Comparison of ENCODE assay signal across 8 cellular contexts in genomic region chr14:31207746-31208545, GRCh38. TPM values are rescaled to one million over a fixed set of nuclear protein-coding genes. Genes with fewer than 3 reads are reported as not detected.
DNase-seq lines count a peak whose midpoint lies in the region; ATAC-seq and TF ChIP-seq lines count a peak whose summit lies in the region.

Gene HECTD1 (minus strand): TSS chr14:31207793. CDS start chr14:31205936, 1,857 bp downstream.

- H3K9me2 ChIP-seq in neural cell (ENCODE audit: insufficient read depth, low read length): no peaks in the 10 kb centered on the region

- no peaks in the 10 kb centered on the region for H3K9me3 Mint-ChIP-seq in activated T-helper 2 cell treated with anti-CD3 and anti-CD28 coated beads, Interferon-gamma antibody, Interleukin-2, Interleukin-4, amounts not matched to agents 10 μg/mL and 5 μg/mL and 100 μg/mL, durations not matched to agents 14 hours and 24 hours and 36 hours

- TF ChIP-seq CTCF in RWPE2 (IDR thresholded peaks at IDR 0.05; ENCODE audit: poor library complexity, severe bottlenecking) (peak; percentile 99), fibroblast of the aortic adventitia (IDR thresholded peaks at IDR 0.05; ENCODE audit: insufficient read depth, low read length) (peak; percentile 50), neural cell (IDR thresholded peaks at IDR 0.05; ENCODE audit: poor library complexity, severe bottlenecking) (peak; percentile 93), stomach (IDR thresholded peaks at IDR 0.05) (peak in 5 of 7 experiments; percentile 1 to 93 (median 80))

- peak within 1 kb of the TSS; percentile 89 for H3K4me2 ChIP-seq in neural cell (ENCODE audit: low read length)

- H3K4me3 ChIP-seq in RWPE2 (ENCODE audit: severe bottlenecking) (peak within 1 kb of the TSS; percentile 90), fibroblast of the aortic adventitia (ENCODE audit: low read depth, low read length) (peak within 1 kb of the TSS; percentile 78), neural cell (ENCODE audit: low read length) (peak within 1 kb of the TSS; percentile 96), stomach (peak within 1 kb of the TSS; percentile 64 to 84 (median 72))

- peak; percentile 91 for DNase-seq in ELR (ENCODE audit: low read depth)
- DNase-seq in GOT3 (lab: John Stamatoyannopoulos, UW): peak; percentile 44
- peak; percentile 84 for DNase-seq in LHCN-M2 (ENCODE audit: low read depth)
- DNase-seq in RWPE2 (ENCODE audit: low spot score): peak; percentile 84
- peak; percentile 85 for DNase-seq in activated T-helper 2 cell treated with anti-CD3 and anti-CD28 coated beads, Interferon-gamma antibody, Interleukin-2, Interleukin-4, amounts not matched to agents 10 μg/mL and 5 μg/mL and 100 μg/mL, durations not matched to agents 14 hours and 24 hours and 36 hours (ENCODE audit: low spot score)
- peak; percentile 82 for DNase-seq in fibroblast of the aortic adventitia (ENCODE audit: low read depth)
- DNase-seq in stomach: peak; percentile 89

- TF ChIP-seq EP300 in neural cell (conservative IDR thresholded peaks at IDR 0.05; ENCODE audit: poor library complexity, severe bottlenecking) (peak; percentile 52), stomach (IDR thresholded peaks at IDR 0.05) (no peak)

- TF ChIP-seq RAD21 in neural cell (conservative IDR thresholded peaks at IDR 0.05): peak; percentile 62

- H3K4me1 Mint-ChIP-seq in activated T-helper 2 cell treated with anti-CD3 and anti-CD28 coated beads, Interferon-gamma antibody, Interleukin-2, Interleukin-4, amounts not matched to agents 10 μg/mL and 5 μg/mL and 100 μg/mL, durations not matched to agents 14 hours and 24 hours and 36 hours (ENCODE audit: low read depth): peaks cover 29% of the 10 kb centered on the region

- peaks cover 2% of the 10 kb centered on the region for H3K27me3 Mint-ChIP-seq in activated T-helper 2 cell treated with anti-CD3 and anti-CD28 coated beads, Interferon-gamma antibody, Interleukin-2, Interleukin-4, amounts not matched to agents 10 μg/mL and 5 μg/mL and 100 μg/mL, durations not matched to agents 14 hours and 24 hours and 36 hours (ENCODE audit: low read depth)

- peak within 1 kb of the TSS; percentile 100 for H3K27ac Mint-ChIP-seq in activated T-helper 2 cell treated with anti-CD3 and anti-CD28 coated beads, Interferon-gamma antibody, Interleukin-2, Interleukin-4, amounts not matched to agents 10 μg/mL and 5 μg/mL and 100 μg/mL, durations not matched to agents 14 hours and 24 hours and 36 hours

- H3K9ac ChIP-seq in neural cell (ENCODE audit: low read length): peak within 1 kb of the TSS; percentile 97

- H3K9me3 ChIP-seq in RWPE2 (ENCODE audit: severe bottlenecking) (no peaks in the 10 kb centered on the region), neural cell (ENCODE audit: low read length) (no peaks in the 10 kb centered on the region), stomach (no peaks in the 10 kb centered on the region)

- peak within 1 kb of the TSS; percentile 82 for H2AFZ ChIP-seq in neural cell (ENCODE audit: low read depth, low read length)

- H3K79me2 ChIP-seq in neural cell (replicated peaks; ENCODE audit: insufficient read depth, low read length): peaks cover 30% of the 10 kb centered on the region

- intact Hi-C loops in activated T-helper 2 cell treated with anti-CD3 and anti-CD28 coated beads, Interferon-gamma antibody, Interleukin-2, Interleukin-4, amounts not matched to agents 10 μg/mL and 5 μg/mL and 100 μg/mL, durations not matched to agents 14 hours and 24 hours and 36 hours (cut with micrococcal nuclease): loop anchor here (1.0 to 10.0 kb wide), 12 partner anchors 75 to 994 kb away; partner anchors contain the start of genes ARHGAP5, DTD2, G2E3 and HEATR5A
- intact Hi-C loops in stomach (cut with DNase I; ENCODE audit: low total_unique reads): no loop called here

- TF ChIP-seq POLR2A in stomach (IDR thresholded peaks at IDR 0.05): no peak

- 0 to 1% (median 1%) methylated on average over 38 to 79 of the region's 79 CpGs for WGBS in stomach, 5 donors

- ATAC-seq in RWPE2 (ENCODE audit: low read depth): peak; percentile 72

- H3K27ac ChIP-seq in RWPE2 (ENCODE audit: poor library complexity, severe bottlenecking) (peak within 1 kb of the TSS; percentile 82), neural cell (ENCODE audit: low read length) (peak within 1 kb of the TSS; percentile 94), stomach (peak within 1 kb of the TSS; percentile 97 to 100 (median 99))

- peaks cover 26% of the 10 kb centered on the region for H3K36me3 ChIP-seq in RWPE2 (ENCODE audit: low read depth)
- no peaks in the 10 kb centered on the region for H3K36me3 ChIP-seq in neural cell (ENCODE audit: insufficient read depth, low read length)
- H3K36me3 ChIP-seq in stomach: peaks cover 0 to 14% (median 12%) of the 10 kb centered on the region in 4 donors

- no peaks in the 10 kb centered on the region for H3K27me3 ChIP-seq in RWPE2 (ENCODE audit: insufficient read depth, poor library complexity, severe bottlenecking)
- no peaks in the 10 kb centered on the region for H3K27me3 ChIP-seq in neural cell (ENCODE audit: insufficient read depth, low read depth, low read length)
- H3K27me3 ChIP-seq in stomach: no peaks in the 10 kb centered on the region

- H3K4me3 Mint-ChIP-seq in activated T-helper 2 cell treated with anti-CD3 and anti-CD28 coated beads, Interferon-gamma antibody, Interleukin-2, Interleukin-4, amounts not matched to agents 10 μg/mL and 5 μg/mL and 100 μg/mL, durations not matched to agents 14 hours and 24 hours and 36 hours (ENCODE audit: low read depth): peak within 1 kb of the TSS; percentile 86

- H3F3A ChIP-seq in neural cell (ENCODE audit: insufficient read depth, low read length, poor library complexity, severe bottlenecking): no peaks in the 10 kb centered on the region

- no peaks in the 10 kb centered on the region for H4K20me1 ChIP-seq in neural cell (ENCODE audit: insufficient read depth)

- H3K36me3 Mint-ChIP-seq in activated T-helper 2 cell treated with anti-CD3 and anti-CD28 coated beads, Interferon-gamma antibody, Interleukin-2, Interleukin-4, amounts not matched to agents 10 μg/mL and 5 μg/mL and 100 μg/mL, durations not matched to agents 14 hours and 24 hours and 36 hours (ENCODE audit: low read depth): peaks cover 26% of the 10 kb centered on the region

- peaks cover 14% of the 10 kb centered on the region for H3K4me1 ChIP-seq in RWPE2 (ENCODE audit: insufficient read depth, poor library complexity, severe bottlenecking)
- H3K4me1 ChIP-seq in stomach: peaks cover 14 to 45% (median 36%) of the 10 kb centered on the region in 4 donors

TF ChIP-seq in neural cell, 6 proteins besides CTCF, POLR2A, EP300 and RAD21:
- TF ChIP-seq EZH2 (IDR thresholded peaks at IDR 0.05; ENCODE audit: borderline replicate concordance, insufficient read depth, low read length, poor library complexity, severe bottlenecking) (no peak), MXI1 (conservative IDR thresholded peaks at IDR 0.05; ENCODE audit: poor library complexity, severe bottlenecking) (peak; percentile 72), SMC3 (conservative IDR thresholded peaks at IDR 0.05; ENCODE audit: poor library complexity) (peak; percentile 66), POLR2AphosphoS5 (IDR thresholded peaks at IDR 0.05) (peak; percentile 61), TAF1 (IDR thresholded peaks at IDR 0.05; ENCODE audit: low read depth) (peak; percentile 35)
- TF ChIP-seq, protein P1, sequence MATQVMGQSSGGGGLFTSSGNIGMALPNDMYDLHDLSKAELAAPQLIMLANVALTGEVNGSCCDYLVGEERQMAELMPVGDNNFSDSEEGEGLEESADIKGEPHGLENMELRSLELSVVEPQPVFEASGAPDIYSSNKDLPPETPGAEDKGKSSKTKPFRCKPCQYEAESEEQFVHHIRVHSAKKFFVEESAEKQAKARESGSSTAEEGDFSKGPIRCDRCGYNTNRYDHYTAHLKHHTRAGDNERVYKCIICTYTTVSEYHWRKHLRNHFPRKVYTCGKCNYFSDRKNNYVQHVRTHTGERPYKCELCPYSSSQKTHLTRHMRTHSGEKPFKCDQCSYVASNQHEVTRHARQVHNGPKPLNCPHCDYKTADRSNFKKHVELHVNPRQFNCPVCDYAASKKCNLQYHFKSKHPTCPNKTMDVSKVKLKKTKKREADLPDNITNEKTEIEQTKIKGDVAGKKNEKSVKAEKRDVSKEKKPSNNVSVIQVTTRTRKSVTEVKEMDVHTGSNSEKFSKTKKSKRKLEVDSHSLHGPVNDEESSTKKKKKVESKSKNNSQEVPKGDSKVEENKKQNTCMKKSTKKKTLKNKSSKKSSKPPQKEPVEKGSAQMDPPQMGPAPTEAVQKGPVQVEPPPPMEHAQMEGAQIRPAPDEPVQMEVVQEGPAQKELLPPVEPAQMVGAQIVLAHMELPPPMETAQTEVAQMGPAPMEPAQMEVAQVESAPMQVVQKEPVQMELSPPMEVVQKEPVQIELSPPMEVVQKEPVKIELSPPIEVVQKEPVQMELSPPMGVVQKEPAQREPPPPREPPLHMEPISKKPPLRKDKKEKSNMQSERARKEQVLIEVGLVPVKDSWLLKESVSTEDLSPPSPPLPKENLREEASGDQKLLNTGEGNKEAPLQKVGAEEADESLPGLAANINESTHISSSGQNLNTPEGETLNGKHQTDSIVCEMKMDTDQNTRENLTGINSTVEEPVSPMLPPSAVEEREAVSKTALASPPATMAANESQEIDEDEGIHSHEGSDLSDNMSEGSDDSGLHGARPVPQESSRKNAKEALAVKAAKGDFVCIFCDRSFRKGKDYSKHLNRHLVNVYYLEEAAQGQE (IDR thresholded peaks at IDR 0.05; ENCODE audit: borderline replicate concordance): peak; percentile 70

RNA-seq across cellular contexts. Expression of gene HECTD1, which starts in this region (rescaled TPM):
- total RNA-seq in LHCN-M2 (2014; rRNA removed): 121 and 123 TPM in 2 replicates
- 28.1 TPM for polyA plus RNA-seq in LHCN-M2 (2012)
- total RNA-seq in activated T-helper 2 cell treated with anti-CD3 and anti-CD28 coated beads, Interferon-gamma antibody, Interleukin-2, Interleukin-4, amounts not matched to agents 10 μg/mL and 5 μg/mL and 100 μg/mL, durations not matched to agents 14 hours and 24 hours and 36 hours: 109 and 114 TPM in 2 replicates
- total RNA-seq in fibroblast of the aortic adventitia (ENCODE audit: low replicate concordance): 266 and 380 TPM in 2 replicates
- 144 and 173 TPM in 2 replicates for polyA plus RNA-seq in neural cell
- 373 and 376 TPM in 2 replicates for polyA minus RNA-seq in neural cell
- total RNA-seq in stomach: 100 to 1,000 TPM; 158 to 529 (median 237) TPM
- polyA plus RNA-seq in stomach: 10 to 100 TPM; 33.5 to 44.3 (median 35.6) TPM

Comparison
In these comparisons a context has a peak if more than half of its experiments do, and no peak if none do; other contexts are left out.
1. Peak in every context shown above with its lines: DNase-seq, ATAC-seq, H3K4me3 ChIP-seq and H3K27ac ChIP-seq.